Comparison of ENCODE assay signal across 20 cellular contexts in the genomic region with DNA sequence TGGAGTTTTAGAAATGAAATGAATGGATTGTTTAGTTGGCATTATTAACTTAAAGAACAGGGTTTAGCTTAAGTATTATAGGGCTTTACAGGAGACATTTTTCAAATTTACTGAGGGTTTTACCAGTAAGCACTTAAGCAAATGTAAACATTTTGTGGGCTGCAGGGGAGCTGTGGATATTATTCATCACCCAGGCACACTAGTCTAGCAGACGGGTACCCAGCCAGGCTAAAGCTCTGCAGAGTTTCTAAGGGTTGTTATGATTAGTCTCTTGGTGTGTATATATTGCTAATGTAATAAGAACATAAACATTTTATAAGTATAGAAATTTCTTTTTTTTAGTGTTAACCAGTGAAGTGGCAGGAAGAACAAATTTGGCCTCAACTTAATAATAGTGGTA. TPM values are rescaled to one million over a fixed set of nuclear protein-coding genes. Genes with fewer than 3 reads are reported as not detected.
"Had no signal": no experiment of that assay in that cellular context is flagged by ENCODE, and none has a peak within 500 bp of the region (broad histone marks: within the 10 kb centered on the region; RNA-seq: fewer than 3 reads in every experiment).

No MANE protein-coding gene starts in this region.

RNA-seq across cellular contexts. Expression of a gene that starts 56.7 kb away (rescaled TPM):
- total RNA-seq: naive thymus-derived CD4-positive, alpha-beta T cell; natural killer cell; occipital lobe; osteoblast; pancreas; posterior vena cava; prostate gland; pulmonary artery endothelial cell; right atrium auricular region; sciatic nerve; stomach; subcutaneous adipose tissue; temporal lobe; thoracic aorta; thyroid gland; tibial nerve; upper lobe of left lung; ureter; vagina had no signal
- polyA plus RNA-seq: neural cell, pancreas, stomach had no signal
